14 cellular contexts compared by ENCODE assay signal in the genomic region with DNA sequence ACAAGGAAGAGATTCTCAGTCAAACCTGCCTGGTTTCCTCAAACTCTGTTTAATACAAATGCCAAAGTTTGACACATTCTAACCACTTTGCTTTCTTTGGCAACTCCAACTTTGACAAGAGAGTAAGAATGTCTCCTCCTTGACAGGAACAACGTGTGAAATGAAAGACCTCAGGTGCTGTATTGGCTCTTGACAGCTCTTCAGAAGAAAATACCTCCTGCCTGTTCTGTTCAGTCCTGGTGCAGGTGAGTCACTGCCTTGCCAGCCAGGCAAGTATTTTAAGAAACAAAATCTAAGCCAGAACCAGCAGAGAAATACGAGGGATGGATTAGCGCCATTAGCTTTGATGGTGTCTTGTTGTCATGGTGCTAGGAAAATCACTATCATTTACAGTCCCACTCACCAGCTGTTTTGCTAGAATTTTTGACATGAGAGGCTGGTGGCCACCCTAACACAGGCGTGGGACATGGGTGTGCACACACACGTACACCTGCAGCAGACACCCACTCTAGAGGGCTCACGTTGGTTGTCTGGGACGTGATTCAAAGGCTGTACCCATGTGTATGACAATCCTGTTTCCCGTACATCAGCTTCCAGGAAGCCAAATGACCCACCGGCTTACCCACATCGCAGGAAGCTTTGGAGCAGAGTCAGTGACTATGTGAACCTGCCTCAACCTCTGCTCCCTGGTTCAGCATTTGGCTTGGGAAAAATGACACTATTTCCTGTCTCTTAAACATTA.
A peak's percentile ranks its signal among the peaks of the same experiment; 100 is the strongest.
DNase-seq lines count a peak whose midpoint lies in the region; ATAC-seq and TF ChIP-seq lines count a peak whose summit lies in the region.
"Had no signal": no experiment of that assay in that cellular context is flagged by ENCODE, and none has a peak within 500 bp of the region (broad histone marks: within the 10 kb centered on the region; RNA-seq: fewer than 3 reads in every experiment).

No MANE protein-coding gene starts in this region.

- H2AFZ ChIP-seq in mammary epithelial cell (ENCODE audit: low read depth, low read length) = peak overlapping the region; percentile 6

- H3K4me1 Mint-ChIP-seq in activated T-cell treated with anti-CD3 and anti-CD28 coated beads, Interleukin-2, amount 50 U/mL, for 72 hours (ENCODE audit: low read depth) = peaks cover 77% of the 10 kb centered on the region
- H3K4me1 Mint-ChIP-seq in osteocyte (ENCODE audit: unreplicated experiment) = no peaks in the 10 kb centered on the region

- no peaks in the 10 kb centered on the region for H3K9me3 Mint-ChIP-seq in activated T-cell treated with anti-CD3 and anti-CD28 coated beads, Interleukin-2, amount 50 U/mL, for 72 hours
- no peaks in the 10 kb centered on the region for H3K9me3 Mint-ChIP-seq in osteocyte (ENCODE audit: unreplicated experiment)
- H3K9me3 Mint-ChIP-seq: naive thymus-derived CD4-positive, alpha-beta T cell had no signal

- intact Hi-C loops in mammary epithelial cell (cut with micrococcal nuclease) = no loop called here
- intact Hi-C loops in lower lobe of right lung (cut with DNase I) = no loop called here
- intact Hi-C loops in transverse colon (cut with DNase I; ENCODE audit: low total_unique reads) = no loop called here

- no peaks in the 10 kb centered on the region for H4K20me1 ChIP-seq in mammary epithelial cell (ENCODE audit: insufficient read depth, low read length)

- H3K27me3 ChIP-seq in mammary epithelial cell (ENCODE audit: insufficient read depth, low read length) (no peaks in the 10 kb centered on the region), lower lobe of right lung (ENCODE audit: low read depth) (no peaks in the 10 kb centered on the region), transverse colon (no peaks in the 10 kb centered on the region)

- H3K27ac ChIP-seq in mammary epithelial cell (ENCODE audit: insufficient read depth, low read depth, low read length) (no peak overlapping the region), lower lobe of right lung (peak overlapping the region; percentile 12), transverse colon (peak overlapping the region in 3 of 4 donors; percentile 11 to 38 (median 36))
- H3K27ac ChIP-seq: HL-60 had no signal

- H3K4me1 ChIP-seq in mammary epithelial cell (ENCODE audit: insufficient read depth, low read length) (peaks cover 34% of the 10 kb centered on the region), lower lobe of right lung (peaks cover 6% of the 10 kb centered on the region), transverse colon (peaks cover 3 to 32% (median 11%) of the 10 kb centered on the region in 4 donors)

- 66% methylated on average over 10 of the region's 10 CpGs for WGBS in mammary epithelial cell (ENCODE audit: low coverage, missing lambda C conversion rate)
- 77% methylated on average over 10 of the region's 10 CpGs; no CpG with 5 or more reads in 1 of the 2 donors for WGBS in transverse colon (ENCODE audit: low coverage in 1 of 2), 2 donors

- TF ChIP-seq EP300 in transverse colon (IDR thresholded peaks at IDR 0.05; ENCODE audit: low read depth) = no peak

- peaks cover 0 to 1% of the 10 kb centered on the region in 2 donors for H3K36me3 Mint-ChIP-seq in activated T-cell treated with anti-CD3 and anti-CD28 coated beads, Interleukin-2, amount 50 U/mL, for 72 hours (ENCODE audit: insufficient read depth in 2 of 2)
- no peaks in the 10 kb centered on the region for H3K36me3 Mint-ChIP-seq in osteocyte (ENCODE audit: unreplicated experiment)

- no TSS peak for BruUV-seq in mammary epithelial cell (replicated peaks; lab: Mats Ljungman, UMichigan)

- H3K9ac ChIP-seq in mammary epithelial cell (ENCODE audit: insufficient read depth, low read length) = no peak overlapping the region

- dilution Hi-C loops in mammary epithelial cell (cut with HindIII; ENCODE audit: low sequenced_read_pairs) = no loop called here

- H3K36me3 ChIP-seq in mammary epithelial cell (ENCODE audit: insufficient read depth, low read length) (no peaks in the 10 kb centered on the region), lower lobe of right lung (no peaks in the 10 kb centered on the region), transverse colon (no peaks in the 10 kb centered on the region)

- no peaks in the 10 kb centered on the region for H3K79me2 ChIP-seq in mammary epithelial cell (ENCODE audit: insufficient read depth, low read length)

- peak; percentile 25 to 31 for ATAC-seq in activated T-cell treated with anti-CD3 and anti-CD28 coated beads, Interleukin-2, amount 50 U/mL, for 72 hours (replicated peaks in 1 of 2)
- peak; percentile 79 to 86 for ATAC-seq in lower lobe of right lung
- ATAC-seq: naive thymus-derived CD4-positive, alpha-beta T cell had no signal

- no peak for TF ChIP-seq POLR2A in transverse colon (IDR thresholded peaks at IDR 0.05)

- peak overlapping the region; percentile 43 to 81 for H3K4me3 Mint-ChIP-seq in activated T-cell treated with anti-CD3 and anti-CD28 coated beads, Interleukin-2, amount 50 U/mL, for 72 hours
- no peak overlapping the region for H3K4me3 Mint-ChIP-seq in osteocyte (ENCODE audit: unreplicated experiment)
- H3K4me3 Mint-ChIP-seq: naive thymus-derived CD4-positive, alpha-beta T cell had no signal

- no peaks in the 10 kb centered on the region for H3K9me3 ChIP-seq in mammary epithelial cell (replicated peaks; ENCODE audit: insufficient read depth, low read length)
- no peaks in the 10 kb centered on the region for H3K9me3 ChIP-seq in lower lobe of right lung
- H3K9me3 ChIP-seq in transverse colon = no peaks in the 10 kb centered on the region

- CTCF ChIA-PET in mammary epithelial cell (lab: Charles Lee; ENCODE audit: low non-redundant PET) = no interaction called here

- peak overlapping the region; percentile 97 for H3K27ac Mint-ChIP-seq in activated T-cell treated with anti-CD3 and anti-CD28 coated beads, Interleukin-2, amount 50 U/mL, for 72 hours
- H3K27ac Mint-ChIP-seq in osteocyte (ENCODE audit: unreplicated experiment) = no peak overlapping the region

- H3K27me3 Mint-ChIP-seq in activated T-cell treated with anti-CD3 and anti-CD28 coated beads, Interleukin-2, amount 50 U/mL, for 72 hours (ENCODE audit: low read depth) = peaks cover 6% of the 10 kb centered on the region
- no peaks in the 10 kb centered on the region for H3K27me3 Mint-ChIP-seq in osteocyte (ENCODE audit: unreplicated experiment)

- DNase-seq in activated T-cell treated with anti-CD3 and anti-CD28 coated beads, Interleukin-2, amount 50 U/mL, for 72 hours = no peak
- DNase-seq in activated T-cell treated with anti-CD3 and anti-CD28 coated beads, Interleukin-2, amount 50 U/mL, for 48 hours = no peak
- DNase-seq in mammary epithelial cell (peak; percentile 84), lower lobe of right lung (no peak), transverse colon (no peak), NCI-H510A treated with DMSO at 0.1 percent for 48 hours (lab: John Stamatoyannopoulos, UW) (no peak), osteocyte (ENCODE audit: extremely low spot score, unreplicated experiment) (no peak), activated gamma-delta T cell (lab: John Stamatoyannopoulos, UW) (no peak)
- DNase-seq: activated CD4-positive, alpha-beta T cell treated with anti-CD3 and anti-CD28 coated beads for 48 hours; DMS 273 treated with DMSO at 0.1 percent for 48 hours; naive thymus-derived CD4-positive, alpha-beta T cell; NCI-H1092 treated with DMSO at 0.1 percent for 48 hours; NCI-H82 had no signal

- no peak overlapping the region for H3K4me2 ChIP-seq in mammary epithelial cell (ENCODE audit: insufficient read depth, low read depth, low read length)

- TF ChIP-seq CTCF in mammary epithelial cell (conservative IDR thresholded peaks at IDR 0.05 in 1 of 2, IDR thresholded peaks at IDR 0.05 in 1 of 2; ENCODE audit: extremely low read depth in 1 of 2, insufficient read depth in 1 of 2, low read depth in 1 of 2, low read length in 2 of 2) (no peak), lower lobe of right lung (IDR thresholded peaks at IDR 0.05) (no peak), transverse colon (IDR thresholded peaks at IDR 0.05) (no peak), osteocyte (IDR thresholded peaks at IDR 0.05) (no peak)

- H3K4me3 ChIP-seq in mammary epithelial cell (replicated peaks in 1 of 3; ENCODE audit: insufficient read depth in 1 of 3, low read depth in 2 of 3, low read length in 3 of 3) = no peak overlapping the region
- no peak overlapping the region for H3K4me3 ChIP-seq in lower lobe of right lung
- H3K4me3 ChIP-seq in transverse colon = no peak overlapping the region

- in situ Hi-C loops in mammary epithelial cell (cut with MboI; ENCODE audit: low sequenced_read_pairs in 2 of 2) (loop anchor here in 1 of 2 donors (25.0 kb wide), 2 partner anchors 412 to 562 kb away; no protein-coding TSS in a partner anchor), transverse colon (cut with MboI; ENCODE audit: low pct_ligation_motif_present in 1 of 4, low pct_unique_long_range_greater_than_20kb in 1 of 4, low sequenced_read_pairs in 3 of 4) (loop anchor here in 3 of 4 donors (25.0 kb wide), 3 partner anchors 262 to 937 kb away; a partner anchor contains a TSS)
